ENCODE assay signal across 8 cellular contexts in the genomic region with DNA sequence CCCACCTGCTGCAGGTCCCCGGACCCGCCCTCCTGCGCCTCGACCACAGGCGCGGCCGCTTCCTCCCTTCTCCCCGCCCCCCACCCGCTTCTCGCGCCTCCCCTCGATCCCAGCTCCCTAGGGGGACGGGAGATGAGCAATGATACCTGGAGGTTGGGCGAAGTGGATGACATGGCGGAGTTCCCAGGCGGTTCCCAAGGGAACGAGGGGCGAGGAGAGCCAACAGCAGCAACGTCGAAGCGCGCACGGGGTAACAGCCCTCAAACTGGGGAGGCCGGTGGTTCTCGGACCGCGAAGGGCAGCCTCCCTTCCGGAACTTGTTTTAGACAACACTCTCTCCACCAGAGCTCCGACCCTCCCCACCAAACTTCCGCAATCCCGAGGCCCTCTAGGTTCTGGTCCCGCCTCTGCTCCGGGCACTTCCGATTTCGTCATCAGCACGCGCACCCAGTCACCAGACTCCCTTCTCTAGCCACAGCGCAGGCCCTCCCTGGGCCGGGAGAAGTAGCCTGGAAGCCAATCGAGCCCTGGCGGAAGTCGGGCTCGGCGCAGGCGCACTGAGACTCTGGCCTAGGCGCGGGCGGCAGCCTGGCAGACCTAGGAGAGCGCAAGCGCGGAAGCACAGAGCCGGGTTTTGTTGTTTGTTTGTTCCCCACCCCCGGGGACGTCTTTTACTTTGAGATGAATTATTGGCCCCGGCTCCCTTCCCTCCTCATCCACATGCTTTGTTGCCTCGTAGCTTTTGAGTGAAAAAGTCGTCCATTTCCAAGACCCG. TPM values are rescaled to one million over a fixed set of nuclear protein-coding genes. Genes with fewer than 3 reads are reported as not detected.
DNase-seq lines count a peak whose midpoint lies in the region; ATAC-seq and TF ChIP-seq lines count a peak whose summit lies in the region.

A gene (minus strand): TSS at position 390 of the 775 bp plus-strand sequence. CDS start 217 bp downstream, at position 173.

- no peak within 1 kb of the TSS for H2BK20ac ChIP-seq in H9 (ENCODE audit: low read depth, low read length, poor library complexity, severe bottlenecking)

- no peak within 1 kb of the TSS for H2AFZ ChIP-seq in H9 (ENCODE audit: low read length)

- 0 out of 2 replicates have a peak, but pooled peaks cover 2% of the 10 kb centered on the region for H3K36me3 ChIP-seq in ES-I3 (ENCODE audit: insufficient read depth, low read length)
- peaks cover 16% of the 10 kb centered on the region for H3K36me3 ChIP-seq in MG63

- H3K4me3 Mint-ChIP-seq in H9 = peak within 1 kb of the TSS; percentile 99 to 100
- H3K4me3 Mint-ChIP-seq in natural killer cell treated with Interleukin-12 subunit alpha and Interleukin-12 subunit beta and Interleukin-15 and Interleukin-18, amount 100 ng/mL, for 72 hours = peak within 1 kb of the TSS; percentile 85

- no peak within 1 kb of the TSS for H3K56ac ChIP-seq in H9 (ENCODE audit: insufficient read length, low read depth, low read length)

- peak within 1 kb of the TSS; percentile 15 for H4K5ac ChIP-seq in H9 (ENCODE audit: insufficient read length, low read depth, low read length)

- peak within 1 kb of the TSS; percentile 99 to 100 (median 100) for H3K27ac Mint-ChIP-seq in H9
- H3K27ac Mint-ChIP-seq in natural killer cell treated with Interleukin-12 subunit alpha and Interleukin-12 subunit beta and Interleukin-15 and Interleukin-18, amount 100 ng/mL, for 72 hours = peak within 1 kb of the TSS; percentile 88 to 95

- DNase-seq in H9 (peak; percentile 100), MG63 (peak; percentile 99), SHP77 treated with DMSO at 0.1 percent for 48 hours (lab: John Stamatoyannopoulos, UW) (peak; percentile 86), fibroblast of pulmonary artery (ENCODE audit: low read depth) (peak; percentile 100)
- peak; percentile 100 for DNase-seq in activated effector memory CD4-positive, alpha-beta T cell treated with anti-CD3 and anti-CD28 coated beads, Interleukin-2, amount 50 U/mL, for 16 hours
- peak; percentile 100 for DNase-seq in natural killer cell treated with Interleukin-12 subunit alpha and Interleukin-12 subunit beta and Interleukin-15 and Interleukin-18, amount 100 ng/mL, for 72 hours (ENCODE audit: low spot score)
- peak; percentile 99 for DNase-seq in stimulated activated naive CD8-positive, alpha-beta T cell treated with anti-CD3 and anti-CD28 coated beads, Interleukin-15, Interleukin-2, amounts not matched to agents 100 U/mL and 50 U/mL, for 24 hours

- peak within 1 kb of the TSS; percentile 10 for H3K27ac ChIP-seq in H9 (ENCODE audit: insufficient read length, low read depth, low read length)

- no peaks in the 10 kb centered on the region for H4K20me1 ChIP-seq in H9 (ENCODE audit: control insufficient read depth, insufficient read depth, insufficient read length)

- H2BK5ac ChIP-seq in H9 (ENCODE audit: insufficient read length, low read length) = no peak within 1 kb of the TSS

- no peak within 1 kb of the TSS for H2BK120ac ChIP-seq in H9 (ENCODE audit: low read depth, low read length, poor library complexity, severe bottlenecking)

- H3K18ac ChIP-seq in H9 (ENCODE audit: insufficient read length, low read depth, low read length) = peak within 1 kb of the TSS; percentile 83

- H2BK15ac ChIP-seq in H9 (ENCODE audit: low read depth, low read length) = no peak within 1 kb of the TSS

- H3K36me3 Mint-ChIP-seq in H9 (ENCODE audit: insufficient read depth in 1 of 3, low read depth in 3 of 3) = peaks cover 0 to 9% (median 0%) of the 10 kb centered on the region in 3 experiments; a peak in 3 of 7 replicates
- H3K36me3 Mint-ChIP-seq in natural killer cell treated with Interleukin-12 subunit alpha and Interleukin-12 subunit beta and Interleukin-15 and Interleukin-18, amount 100 ng/mL, for 72 hours = no peaks in the 10 kb centered on the region

- no peak within 1 kb of the TSS for H2BK12ac ChIP-seq in H9 (ENCODE audit: insufficient read length, low read depth, low read length)

- H3K9ac ChIP-seq in ES-I3 (ENCODE audit: low read depth, low read length) (peak within 1 kb of the TSS; percentile 95), H9 (ENCODE audit: extremely low read depth, insufficient read length, low read length) (peak within 1 kb of the TSS; percentile 87)

- peaks cover 17% of the 10 kb centered on the region; the same call in 1 of the 2 replicates for H3K79me2 ChIP-seq in H9 (ENCODE audit: insufficient read depth, low read length)

- ATAC-seq in natural killer cell treated with Interleukin-12 subunit alpha and Interleukin-12 subunit beta and Interleukin-15 and Interleukin-18, amount 100 ng/mL, for 72 hours = peak; percentile 99 to 100
- peak; percentile 99 for ATAC-seq in stimulated activated naive CD8-positive, alpha-beta T cell treated with anti-CD3 and anti-CD28 coated beads, Interleukin-15, Interleukin-2, amounts not matched to agents 100 U/mL and 50 U/mL, for 24 hours

- H3K4me1 Mint-ChIP-seq in H9 = peaks cover 16 to 17% of the 10 kb centered on the region in 2 experiments
- peaks cover 16 to 29% of the 10 kb centered on the region in 2 donors for H3K4me1 Mint-ChIP-seq in natural killer cell treated with Interleukin-12 subunit alpha and Interleukin-12 subunit beta and Interleukin-15 and Interleukin-18, amount 100 ng/mL, for 72 hours (ENCODE audit: low read depth in 2 of 2)

- H3K4ac ChIP-seq in H9 (ENCODE audit: low read depth, low read length) = no peak within 1 kb of the TSS; the same call in 1 of the 2 replicates

- H3K4me3 ChIP-seq in MG63 = peak within 1 kb of the TSS; percentile 90
- peak within 1 kb of the TSS; percentile 97 for H3K4me3 ChIP-seq in fibroblast of pulmonary artery (replicated peaks; ENCODE audit: low read depth, low read length)

- H3K27me3 ChIP-seq in H9 (ENCODE audit: insufficient read depth, low read length) (no peaks in the 10 kb centered on the region), MG63 (no peaks in the 10 kb centered on the region)

- H3K9me3 ChIP-seq in ES-I3 (ENCODE audit: control insufficient read depth, insufficient read depth, low read length) (no peaks in the 10 kb centered on the region), H9 (ENCODE audit: control insufficient read depth, low read depth, low read length) (no peaks in the 10 kb centered on the region), MG63 (no peaks in the 10 kb centered on the region)

- no peak within 1 kb of the TSS for H3T11ph ChIP-seq in H9 (ENCODE audit: low read length)

- H3K4me1 ChIP-seq in ES-I3 (ENCODE audit: insufficient read depth, low read length) = peaks cover 11% of the 10 kb centered on the region; the same call in 1 of the 2 replicates
- no peaks in the 10 kb centered on the region for H3K4me1 ChIP-seq in H9 (ENCODE audit: insufficient read depth, low read length)

- WGBS in H9 (ENCODE audit: extremely low coverage, insufficient read length, low lambda C conversion rate) = no CpG with 5 or more reads among the region's 58 CpGs

- H3K23ac ChIP-seq in H9 (ENCODE audit: insufficient read length, low read depth, low read length) = no peak within 1 kb of the TSS

- peak within 1 kb of the TSS; percentile 90 for H3K14ac ChIP-seq in H9 (ENCODE audit: insufficient read depth, low read length)

- H3K23me2 ChIP-seq in H9 (ENCODE audit: insufficient read length, low read depth, low read length, poor library complexity, severe bottlenecking) = peaks cover 11% of the 10 kb centered on the region

- no peaks in the 10 kb centered on the region for H3K27me3 Mint-ChIP-seq in H9 (ENCODE audit: low read depth)
- H3K27me3 Mint-ChIP-seq in natural killer cell treated with Interleukin-12 subunit alpha and Interleukin-12 subunit beta and Interleukin-15 and Interleukin-18, amount 100 ng/mL, for 72 hours = peaks cover 0 to 6% of the 10 kb centered on the region in 2 donors

- H4K8ac ChIP-seq in H9 (replicated peaks; ENCODE audit: insufficient read length, low read depth, low read length) = no peak within 1 kb of the TSS

- H3K79me1 ChIP-seq in H9 (ENCODE audit: insufficient read depth, low read depth, low read length, poor library complexity, severe bottlenecking) = peaks cover 9% of the 10 kb centered on the region

- H4K91ac ChIP-seq in H9 (ENCODE audit: insufficient read length, low read depth, low read length) = no peak within 1 kb of the TSS

- TF ChIP-seq CTCF in H9 (conservative IDR thresholded peaks at IDR 0.05) = no peak
- TF ChIP-seq CTCF in fibroblast of pulmonary artery (IDR thresholded peaks at IDR 0.05; ENCODE audit: low read length, missing control alignments) = no peak

- H3K9me3 Mint-ChIP-seq in H9 = no peaks in the 10 kb centered on the region
- H3K9me3 Mint-ChIP-seq in natural killer cell treated with Interleukin-12 subunit alpha and Interleukin-12 subunit beta and Interleukin-15 and Interleukin-18, amount 100 ng/mL, for 72 hours = peaks cover 3% of the 10 kb centered on the region

- peak within 1 kb of the TSS; percentile 98 for H3K4me2 ChIP-seq in H9 (ENCODE audit: insufficient read depth, insufficient read length, low read length)

- no peak within 1 kb of the TSS for H2AK5ac ChIP-seq in H9 (ENCODE audit: insufficient read length, low read length)

RNA-seq across cellular contexts. Expression of the gene that starts here (rescaled TPM):
- 54.4 and 60.2 TPM in 2 replicates for total RNA-seq in H9 (2021)
- 28.9 and 43.9 TPM in 2 replicates for total RNA-seq in MG63 (2014; rRNA removed; shearing (Covaris generic); ENCODE audit: low replicate concordance)
- total RNA-seq in natural killer cell treated with Interleukin-12 subunit alpha and Interleukin-12 subunit beta and Interleukin-15 and Interleukin-18, amount 100 ng/mL, for 72 hours = 10 to 100 TPM; 66.7 to 86.5 TPM

Comparison
In these comparisons a context has a peak if more than half of its experiments do, and no peak if none do; other contexts are left out.
1. Peak in every context shown above with its lines: DNase-seq, ATAC-seq, H3K4me3 ChIP-seq and H3K27ac ChIP-seq.